Comparison of ENCODE assay signal across 1 cellular context in genomic region chr17:44828919-44829557, GRCh38.
TF ChIP-seq lines count a peak whose summit lies in the region.

No MANE protein-coding gene starts in this region.

TF ChIP-seq in GM23338, 12 proteins besides CTCF, POLR2A, EP300 and RAD21 (continued from another document):
- TF ChIP-seq ZNF462 (CRISPR knock-in tag; IDR thresholded peaks at IDR 0.05) (no peak), ZNF331 (CRISPR knock-in tag; IDR thresholded peaks at IDR 0.05; ENCODE audit: low read depth) (no peak), POLR2AphosphoS5 (IDR thresholded peaks at IDR 0.05; ENCODE audit: low read depth) (no peak)
